ENCODE assay signal across 8 cellular contexts in genomic region chr16:31033709-31034492, GRCh38. TPM values are rescaled to one million over a fixed set of nuclear protein-coding genes. Genes with fewer than 3 reads are reported as not detected.
A peak's percentile ranks its signal among the peaks of the same experiment; 100 is the strongest.
DNase-seq lines count a peak whose midpoint lies in the region; ATAC-seq and TF ChIP-seq lines count a peak whose summit lies in the region.

No MANE protein-coding gene starts in this region.

- no peaks in the 10 kb centered on the region for H3K27me3 Mint-ChIP-seq in neural crest cell (ENCODE audit: low read depth)
- H3K27me3 Mint-ChIP-seq in stimulated activated naive CD8-positive, alpha-beta T cell treated with anti-CD3 and anti-CD28 coated beads, Interleukin-15, amount 100 ng/mL, for 72 hours: no peaks in the 10 kb centered on the region

- H3K4me1 Mint-ChIP-seq in neural crest cell: peaks cover 16% of the 10 kb centered on the region
- peaks cover 28% of the 10 kb centered on the region for H3K4me1 Mint-ChIP-seq in stimulated activated naive CD8-positive, alpha-beta T cell treated with anti-CD3 and anti-CD28 coated beads, Interleukin-15, amount 100 ng/mL, for 72 hours

- H3K36me3 Mint-ChIP-seq in neural crest cell (ENCODE audit: low read depth): peaks cover 2% of the 10 kb centered on the region

- H3K27ac Mint-ChIP-seq in neural crest cell (ENCODE audit: unreplicated experiment): peak overlapping the region; percentile 84
- peak overlapping the region; percentile 91 to 94 for H3K27ac Mint-ChIP-seq in stimulated activated naive CD8-positive, alpha-beta T cell treated with anti-CD3 and anti-CD28 coated beads, Interleukin-15, amount 100 ng/mL, for 72 hours

- peak overlapping the region; percentile 97 for H3K4me3 Mint-ChIP-seq in neural crest cell
- H3K4me3 Mint-ChIP-seq in stimulated activated naive CD8-positive, alpha-beta T cell treated with anti-CD3 and anti-CD28 coated beads, Interleukin-15, amount 100 ng/mL, for 72 hours: peak overlapping the region; percentile 90 to 91

- H3K9me3 ChIP-seq in RWPE2 (ENCODE audit: severe bottlenecking): no peaks in the 10 kb centered on the region

- H3K4me1 ChIP-seq in RWPE2 (ENCODE audit: insufficient read depth, poor library complexity, severe bottlenecking): no peaks in the 10 kb centered on the region

- peak overlapping the region; percentile 62 for H3K4me3 ChIP-seq in RWPE2 (ENCODE audit: severe bottlenecking)
- H3K4me3 ChIP-seq in fibroblast of villous mesenchyme (ENCODE audit: low read depth, low read length): peak overlapping the region; percentile 94

- H3K36me3 ChIP-seq in RWPE2 (ENCODE audit: low read depth): peaks cover 16% of the 10 kb centered on the region

- no peaks in the 10 kb centered on the region for H3K27me3 ChIP-seq in RWPE2 (ENCODE audit: insufficient read depth, poor library complexity, severe bottlenecking)

- DNase-seq in DMS79 (lab: John Stamatoyannopoulos, UW): peak; percentile 59
- peak; percentile 75 for DNase-seq in LHCN-M2 (ENCODE audit: low read depth)
- peak; percentile 91 for DNase-seq in RWPE2 (ENCODE audit: low spot score)
- peak; percentile 96 for DNase-seq in activated effector memory CD4-positive, alpha-beta T cell treated with anti-CD3 and anti-CD28 coated beads, Interleukin-2, amount 50 U/mL, for 16 hours
- peak; percentile 76 for DNase-seq in fibroblast of villous mesenchyme (ENCODE audit: low read depth)
- DNase-seq in neural crest cell (ENCODE audit: low read depth, low spot score): peak; percentile 78
- DNase-seq in stimulated activated naive CD8-positive, alpha-beta T cell treated with anti-CD3 and anti-CD28 coated beads, Interleukin-15, amount 100 ng/mL, for 72 hours: peak; percentile 81 to 85

- TF ChIP-seq CTCF in RWPE2 (IDR thresholded peaks at IDR 0.05; ENCODE audit: poor library complexity, severe bottlenecking) (no peak), fibroblast of villous mesenchyme (IDR thresholded peaks at IDR 0.05; ENCODE audit: insufficient read depth, low read depth, low read length) (no peak), neural crest cell (conservative IDR thresholded peaks at IDR 0.05) (no peak)

- no peaks in the 10 kb centered on the region for H3K9me3 Mint-ChIP-seq in neural crest cell
- no peaks in the 10 kb centered on the region for H3K9me3 Mint-ChIP-seq in stimulated activated naive CD8-positive, alpha-beta T cell treated with anti-CD3 and anti-CD28 coated beads, Interleukin-15, amount 100 ng/mL, for 72 hours

- ATAC-seq in GM21737 (IDR thresholded peaks at IDR 0.05; ENCODE audit: unreplicated experiment) (peak; percentile 43), RWPE2 (ENCODE audit: low read depth) (peak; percentile 69)
- peak; percentile 66 for ATAC-seq in stimulated activated naive CD8-positive, alpha-beta T cell treated with anti-CD3 and anti-CD28 coated beads, Interleukin-15, amount 100 ng/mL, for 72 hours

- H3K27ac ChIP-seq in RWPE2 (ENCODE audit: poor library complexity, severe bottlenecking): peak overlapping the region; percentile 44

RNA-seq across cellular contexts. Expression of gene STX4, which starts 0.5 kb away (rescaled TPM):
- 51.4 and 52.9 TPM in 2 replicates for total RNA-seq in LHCN-M2 (2014; rRNA removed)
- 103 TPM for polyA plus RNA-seq in LHCN-M2 (2012)
- 15.5 and 24.2 TPM in 2 replicates for total RNA-seq in fibroblast of villous mesenchyme
- 21.9 and 26.0 TPM in 2 replicates for total RNA-seq in neural crest cell

RNA-seq across cellular contexts. Expression of gene STX1B, which starts 23.5 kb away (rescaled TPM):
- total RNA-seq in LHCN-M2 (2014; rRNA removed) (1.7 and 4.1 TPM in 2 replicates), fibroblast of villous mesenchyme (2.2 and 2.6 TPM in 2 replicates), neural crest cell (12.1 and 14.1 TPM in 2 replicates)
- 3.4 TPM for polyA plus RNA-seq in LHCN-M2 (2012)

RNA-seq across cellular contexts. Expression of gene ZNF668, which starts 40.1 kb away (rescaled TPM):
- total RNA-seq in LHCN-M2 (2014; rRNA removed): 96.0 and 115 TPM in 2 replicates
- 34.2 TPM for polyA plus RNA-seq in LHCN-M2 (2012)
- total RNA-seq in fibroblast of villous mesenchyme: 16.0 and 27.1 TPM in 2 replicates
- total RNA-seq in neural crest cell: 16.8 and 19.7 TPM in 2 replicates

RNA-seq across cellular contexts. Expression of gene ZNF646, which starts 40.3 kb away (rescaled TPM):
- total RNA-seq in LHCN-M2 (2014; rRNA removed) (28.5 and 33.0 TPM in 2 replicates), fibroblast of villous mesenchyme (13.4 and 15.8 TPM in 2 replicates), neural crest cell (32.3 and 32.4 TPM in 2 replicates)
- polyA plus RNA-seq in LHCN-M2 (2012): 9.6 TPM

RNA-seq across cellular contexts. Expression of gene HSD3B7, which starts 48.9 kb away (rescaled TPM):
- total RNA-seq in LHCN-M2 (2014; rRNA removed): 133 and 143 TPM in 2 replicates
- polyA plus RNA-seq in LHCN-M2 (2012): 38.4 TPM
- total RNA-seq in fibroblast of villous mesenchyme: 24.8 and 26.8 TPM in 2 replicates
- 1.9 and 2.3 TPM in 2 replicates for total RNA-seq in neural crest cell

Comparison
In these comparisons a context has a peak if more than half of its experiments do, and no peak if none do; other contexts are left out.
1. Peak in every context shown above with its lines: DNase-seq, ATAC-seq, H3K4me3 ChIP-seq and H3K27ac ChIP-seq.